ENCODE assay signal across 24 cellular contexts in the genomic region with DNA sequence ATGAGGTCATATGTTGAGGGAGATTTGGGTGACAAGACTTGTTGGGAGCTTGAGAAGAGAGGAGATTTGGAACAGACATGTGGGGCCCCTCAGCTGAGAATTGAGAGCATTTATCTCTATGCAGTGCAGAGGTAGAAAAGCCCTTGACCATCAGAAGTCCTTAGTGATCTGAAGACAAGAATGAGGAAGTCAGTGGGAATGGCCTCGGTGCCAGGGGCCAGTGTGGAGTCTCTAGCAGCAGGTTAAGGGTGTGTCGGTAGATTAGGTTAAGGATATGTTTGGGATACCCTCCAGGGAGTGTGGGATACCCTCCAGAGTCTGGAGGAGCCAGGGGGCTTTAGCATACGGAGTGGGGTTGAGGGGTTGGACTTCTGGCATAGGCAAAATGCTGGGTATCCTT.
"Had no signal": no experiment of that assay in that cellular context is flagged by ENCODE, and none has a peak within 500 bp of the region (broad histone marks: within the 10 kb centered on the region; RNA-seq: fewer than 3 reads in every experiment).

No MANE protein-coding gene starts in this region.

- H3K27ac Mint-ChIP-seq: activated B cell treated with CpG ODN at 0.5 μM for 24 hours; activated CD4-positive, alpha-beta T cell treated with anti-CD3 and anti-CD28 coated beads for 36 hours; activated naive CD8-positive, alpha-beta T cell treated with anti-CD3 and anti-CD28 coated beads, Interleukin-2, amount 10 ng/mL, durations not matched to agents 7 days and 5 days; effector memory CD8-positive, alpha-beta T cell; naive thymus-derived CD4-positive, alpha-beta T cell; stimulated activated naive CD8-positive, alpha-beta T cell treated with anti-CD3 and anti-CD28 coated beads, Interleukin-15, Interleukin-2, amounts not matched to agents 100 ng/mL and 50 ng/mL, for 24 hours had no signal

- H3K27me3 ChIP-seq: breast epithelium, esophagus squamous epithelium, gastrocnemius medialis, left lung, tibial nerve, vagina had no signal

- H3K4me3 Mint-ChIP-seq: activated B cell treated with CpG ODN at 0.5 μM for 24 hours; activated CD4-positive, alpha-beta T cell treated with anti-CD3 and anti-CD28 coated beads for 36 hours; activated naive CD8-positive, alpha-beta T cell treated with anti-CD3 and anti-CD28 coated beads, Interleukin-2, amount 10 ng/mL, durations not matched to agents 7 days and 5 days; activated T-cell treated with anti-CD3 and anti-CD28 coated beads, Interleukin-2, amount 50 U/mL, for 4 hours; central memory CD8-positive, alpha-beta T cell; effector memory CD8-positive, alpha-beta T cell; naive thymus-derived CD4-positive, alpha-beta T cell; stimulated activated naive CD8-positive, alpha-beta T cell treated with anti-CD3 and anti-CD28 coated beads, Interleukin-15, Interleukin-2, amounts not matched to agents 100 ng/mL and 50 ng/mL, for 24 hours had no signal

- H3K36me3 ChIP-seq: breast epithelium, esophagus squamous epithelium, gastrocnemius medialis, left lung, prostate gland, tibial nerve, vagina had no signal

- H3K36me3 Mint-ChIP-seq: activated naive CD8-positive, alpha-beta T cell treated with anti-CD3 and anti-CD28 coated beads, Interleukin-2, amount 10 ng/mL, durations not matched to agents 7 days and 5 days had no signal

- ATAC-seq: activated CD4-positive, alpha-beta T cell treated with anti-CD3 and anti-CD28 coated beads for 36 hours; activated T-cell treated with anti-CD3 and anti-CD28 coated beads, Interleukin-2, amount 50 U/mL, for 4 hours; effector memory CD8-positive, alpha-beta T cell; gastrocnemius medialis; left lung; naive thymus-derived CD4-positive, alpha-beta T cell had no signal

- H3K27ac ChIP-seq: breast epithelium, esophagus squamous epithelium, gastrocnemius medialis, prostate gland, tibial nerve, vagina had no signal

- H3K4me3 ChIP-seq: breast epithelium, esophagus squamous epithelium, gastrocnemius medialis, left lung, prostate gland, tibial nerve, vagina had no signal

- H3K9me3 ChIP-seq: breast epithelium, esophagus squamous epithelium, gastrocnemius medialis, left lung, prostate gland, tibial nerve, vagina had no signal

- H3K27me3 Mint-ChIP-seq: activated B cell treated with CpG ODN at 0.5 μM for 24 hours; activated naive CD8-positive, alpha-beta T cell treated with anti-CD3 and anti-CD28 coated beads, Interleukin-2, amount 10 ng/mL, durations not matched to agents 7 days and 5 days; central memory CD8-positive, alpha-beta T cell; effector memory CD8-positive, alpha-beta T cell; stimulated activated naive CD8-positive, alpha-beta T cell treated with anti-CD3 and anti-CD28 coated beads, Interleukin-15, Interleukin-2, amounts not matched to agents 100 ng/mL and 50 ng/mL, for 24 hours had no signal

- H3K4me1 ChIP-seq: breast epithelium, gastrocnemius medialis, prostate gland had no signal

- H3K9me3 Mint-ChIP-seq: activated B cell treated with CpG ODN at 0.5 μM for 24 hours; activated naive CD8-positive, alpha-beta T cell treated with anti-CD3 and anti-CD28 coated beads, Interleukin-2, amount 10 ng/mL, durations not matched to agents 7 days and 5 days; activated T-cell treated with anti-CD3 and anti-CD28 coated beads, Interleukin-2, amount 50 U/mL, for 4 hours; central memory CD8-positive, alpha-beta T cell; effector memory CD8-positive, alpha-beta T cell had no signal

- DNase-seq: activated B cell treated with CpG ODN at 0.5 μM for 24 hours; activated CD4-positive, alpha-beta T cell treated with anti-CD3 and anti-CD28 coated beads for 36 hours; activated CD4-positive, alpha-beta T cell treated with anti-CD3 and anti-CD28 coated beads, Interleukin-2, amount 50 U/mL, for 4 hours; activated CD8-positive, alpha-beta memory T cell treated with anti-CD3 and anti-CD28 coated beads for 24 hours; activated CD8-positive, alpha-beta memory T cell treated with anti-CD3 and anti-CD28 coated beads, Interleukin-2, amount 50 U/mL, for 4 hours; activated naive CD4-positive, alpha-beta T cell treated with Interleukin-2 at 50 U/mL for 16 hours; activated naive CD8-positive, alpha-beta T cell treated with anti-CD3 and anti-CD28 coated beads, Interleukin-2, amount 10 ng/mL, durations not matched to agents 7 days and 5 days; activated T-cell treated with anti-CD3 and anti-CD28 coated beads, Interleukin-2, amount 50 U/mL, for 4 hours; amniotic stem cell; effector memory CD8-positive, alpha-beta T cell; esophagus squamous epithelium; gastrocnemius medialis; hippocampal formation; kidney glomerular epithelial cell; left lung; naive thymus-derived CD4-positive, alpha-beta T cell; substantia nigra; T-helper 9 cell had no signal
